In genomic region chr12:120849765-120850164, GRCh38 we compare ENCODE assay signal across 9 cellular contexts. TPM values are rescaled to one million over a fixed set of nuclear protein-coding genes. Genes with fewer than 3 reads are reported as not detected.
A peak's percentile ranks its signal among the peaks of the same experiment; 100 is the strongest.
DNase-seq lines count a peak whose midpoint lies in the region; ATAC-seq, FAIRE-seq and TF ChIP-seq lines count a peak whose summit lies in the region.
"Had no signal": no experiment of that assay in that cellular context is flagged by ENCODE, and none has a peak within 500 bp of the region (broad histone marks: within the 10 kb centered on the region; RNA-seq: fewer than 3 reads in every experiment).

No MANE protein-coding gene starts in this region.

- peaks cover 18% of the 10 kb centered on the region for H3K4me1 Mint-ChIP-seq in WTC11

- CTCF ChIA-PET in HepG2 (lab: Yijun Ruan, JAX; ENCODE audit: low intra/inter-chr PET ratio, low total read pairs) (no interaction called here), WTC11 (lab: Charles Lee) (interaction anchor here (0.7 kb wide), 1 partner anchor 41 kb away, joined by 4 read pairs; no protein-coding TSS in a partner anchor)

- TF ChIP-seq RAD21 in HepG2 (CRISPR knock-in tag; IDR thresholded peaks at IDR 0.05) = no peak

- H3K4me1 ChIP-seq in cardiac muscle cell (ENCODE audit: low read depth) (peaks cover 53% of the 10 kb centered on the region), HepG2 (ENCODE audit: insufficient read depth, low read length) (0 out of 2 replicates have a peak, but pooled peaks cover 16% of the 10 kb centered on the region)
- H3K4me1 ChIP-seq: neural progenitor cell had no signal

- H3K4me3 ChIP-seq in cardiac muscle cell (no peak overlapping the region), brain microvascular endothelial cell (ENCODE audit: low read depth, low read length) (no peak overlapping the region), HepG2 (replicated peaks in 1 of 3; ENCODE audit: insufficient read depth in 1 of 3, low read depth in 2 of 3, low read length in 3 of 3) (no peak overlapping the region)
- H3K4me3 ChIP-seq: neural progenitor cell had no signal

- DNase-seq in cardiac muscle cell (ENCODE audit: low read depth in 1 of 2, low spot score in 1 of 2) = peak in 1 of 2 donors; percentile 59
- no peak for DNase-seq in Right ventricle myocardium inferior (ENCODE audit: missing footprints)
- peak; percentile 71 for DNase-seq in brain microvascular endothelial cell
- peak; percentile 9 for DNase-seq in HepG2 (ENCODE audit: low spot score)
- no peak for DNase-seq in SW480 (ENCODE audit: low spot score)
- no peak for DNase-seq in UCSD-AML1 (lab: John Stamatoyannopoulos, UW; ENCODE audit: unreplicated experiment)
- no peak for DNase-seq in WTC11 (ENCODE audit: low spot score)

- H3K36me3 ChIP-seq in cardiac muscle cell = no peaks in the 10 kb centered on the region
- no peaks in the 10 kb centered on the region for H3K36me3 ChIP-seq in brain microvascular endothelial cell (replicated peaks)
- H3K36me3 ChIP-seq in HepG2 (replicated peaks in 1 of 2; ENCODE audit: control insufficient read depth in 1 of 2, insufficient read depth in 2 of 2, low read length in 2 of 2) = peaks cover 0 to 5% of the 10 kb centered on the region in 2 experiments; a peak in 1 of 5 replicates
- H3K36me3 ChIP-seq: neural progenitor cell had no signal

- BruUV-seq in HepG2 (replicated peaks; lab: Mats Ljungman, UMichigan) = no TSS peak

- intact Hi-C loops in Right ventricle myocardium inferior (cut with DNase I) (no loop called here), HepG2 (cut with micrococcal nuclease; ENCODE audit: unreplicated experiment) (no loop called here)

- H3K4me3 Mint-ChIP-seq in WTC11 = no peak overlapping the region
- H3K4me3 Mint-ChIP-seq: neural progenitor cell had no signal

- H3K27ac ChIP-seq in cardiac muscle cell (peak overlapping the region; percentile 96), brain microvascular endothelial cell (no peak overlapping the region), HepG2 (ENCODE audit: extremely low read length, insufficient read depth, low read length) (no peak overlapping the region)
- H3K27ac ChIP-seq: neural progenitor cell had no signal

- peaks cover 11% of the 10 kb centered on the region for H3K79me2 ChIP-seq in HepG2 (ENCODE audit: insufficient read depth, low read length)

- no peak for TF ChIP-seq POLR2A in HepG2 (IDR thresholded peaks at IDR 0.05; ENCODE audit: insufficient read depth in 1 of 2, low read depth in 2 of 2, low read length in 2 of 2)

- no peak for FAIRE-seq in HepG2 (lab: Jason Lieb, UNC)

- WGBS in HepG2 (ENCODE audit: low lambda C conversion rate) = 90% methylated on average over 2 of the region's 2 CpGs

- TF ChIP-seq EP300 in HepG2 (IDR thresholded peaks at IDR 0.05; ENCODE audit: low read depth in 2 of 2, low read length in 2 of 2) (no peak), HepG2 (CRISPR knock-in tag; IDR thresholded peaks at IDR 0.05; ENCODE audit: borderline replicate concordance) (no peak)

- H3K27me3 Mint-ChIP-seq in WTC11 (ENCODE audit: low read depth) = no peaks in the 10 kb centered on the region

- no peaks in the 10 kb centered on the region for H3K9me3 Mint-ChIP-seq in WTC11
- H3K9me3 Mint-ChIP-seq: neural progenitor cell had no signal

- in situ Hi-C loops in brain microvascular endothelial cell (cut with HindIII; ENCODE audit: low pct_ligation_motif_present, low sequenced_read_pairs) = no loop called here
- in situ Hi-C loops in HepG2 (cut with HindIII; ENCODE audit: extremely low pct_ligation_motif_present, low pct_unique_long_range_greater_than_20kb) = no loop called here

- H2AFZ ChIP-seq in HepG2 (ENCODE audit: low read length) = no peak overlapping the region
- H2AFZ ChIP-seq: neural progenitor cell had no signal

- H3K9me3 ChIP-seq in cardiac muscle cell (ENCODE audit: low read depth) = no peaks in the 10 kb centered on the region
- no peaks in the 10 kb centered on the region for H3K9me3 ChIP-seq in HepG2 (ENCODE audit: low read length)

- ATAC-seq in Right ventricle myocardium inferior (no peak), HepG2 (peak; percentile 35; the same call in 1 of the 3 replicates), WTC11 (no peak), HG02678 (IDR thresholded peaks at IDR 0.05; ENCODE audit: unreplicated experiment) (no peak)

- no peaks in the 10 kb centered on the region for H3K27me3 ChIP-seq in cardiac muscle cell
- H3K27me3 ChIP-seq in brain microvascular endothelial cell (replicated peaks) = no peaks in the 10 kb centered on the region
- no peaks in the 10 kb centered on the region for H3K27me3 ChIP-seq in HepG2 (ENCODE audit: control insufficient read depth in 1 of 2, insufficient read depth in 2 of 2, low read length in 2 of 2)
- H3K27me3 ChIP-seq: neural progenitor cell had no signal

- H3K27ac Mint-ChIP-seq in WTC11 = no peak overlapping the region; the same call in 1 of the 2 replicates
- H3K27ac Mint-ChIP-seq: neural progenitor cell had no signal

- POLR2A ChIA-PET in HepG2 (lab: Yijun Ruan, JAX) = no interaction called here
- POLR2A ChIA-PET in WTC11 (lab: Charles Lee) = interaction anchor here (0.6 kb wide), 1 partner anchor 104 kb away, joined by 4 read pairs; no protein-coding TSS in a partner anchor

- H3K4me2 ChIP-seq in HepG2 (ENCODE audit: low read depth, low read length) = no peak overlapping the region
- H3K4me2 ChIP-seq: neural progenitor cell had no signal

- H4K20me1 ChIP-seq in HepG2 (ENCODE audit: insufficient read depth, low read length) = peaks cover under 1% of the 10 kb centered on the region; the same call in 1 of the 2 replicates

- TF ChIP-seq CTCF in cardiac muscle cell (IDR thresholded peaks at IDR 0.05; ENCODE audit: low read depth, low read length) (no peak), brain microvascular endothelial cell (IDR thresholded peaks at IDR 0.05; ENCODE audit: low read depth, low read length, missing control alignments) (peak; percentile 15), HepG2 (CRISPR knock-in tag; IDR thresholded peaks at IDR 0.05) (no peak), WTC11 (IDR thresholded peaks at IDR 0.05) (no peak)

- no peaks in the 10 kb centered on the region for H3K36me3 Mint-ChIP-seq in WTC11
- H3K36me3 Mint-ChIP-seq: neural progenitor cell had no signal

- no peak overlapping the region for H3K9ac ChIP-seq in HepG2 (ENCODE audit: insufficient read depth, low read depth, low read length)
- H3K9ac ChIP-seq: neural progenitor cell had no signal

TF ChIP-seq in HepG2, 621 proteins besides CTCF, POLR2A, EP300 and RAD21 (continues in another document):
- TF ChIP-seq KLF16 (CRISPR knock-in tag; IDR thresholded peaks at IDR 0.05) (no peak), NR0B2 (CRISPR knock-in tag; IDR thresholded peaks at IDR 0.05) (no peak)

RNA-seq across cellular contexts. Expression of gene SPPL3, which starts 54.4 kb away (rescaled TPM):
- 23.2 and 26.9 TPM in 2 replicates for total RNA-seq in cardiac muscle cell
- polyA plus RNA-seq in cardiac muscle cell = 111 and 121 TPM in 2 replicates
- 30.4 TPM for total RNA-seq in Right ventricle myocardium inferior
- 6.6 and 9.1 TPM in 2 replicates for total RNA-seq in HepG2 (2016; rRNA removed; fragmentation: Illumina TruSeq; extraction: Trizol)
- total RNA-seq in HepG2 (2016; cell fraction: cytosol; rRNA removed; fragmentation: Illumina TruSeq; extraction: Trizol; ENCODE audit: low read depth) = 16.1 and 16.2 TPM in 2 replicates
- 5.8 and 9.4 TPM in 2 replicates for total RNA-seq in HepG2 (2016; cell fraction: insoluble cytoplasmic fraction; rRNA removed; fragmentation: Illumina TruSeq; extraction: Trizol)
- 9.0 and 12.3 TPM in 2 replicates for total RNA-seq in HepG2 (2016; cell fraction: membrane; rRNA removed; fragmentation: Illumina TruSeq; extraction: Trizol)
- 11.6 and 15.6 TPM in 2 replicates for total RNA-seq in HepG2 (2016; cell fraction: nucleus; rRNA removed; fragmentation: Illumina TruSeq; extraction: Trizol)
- polyA plus RNA-seq in HepG2 (2011; rRNA removed) = 8.9 and 10.8 TPM in 2 replicates
- polyA plus RNA-seq in HepG2 (2011; cell fraction: cytosol; rRNA removed) = 9.6 and 10.2 TPM in 2 replicates
- polyA plus RNA-seq in HepG2 (2011; cell fraction: nucleus; rRNA removed) = 8.3 and 9.2 TPM in 2 replicates
- 15.1 and 20.8 TPM in 2 replicates for polyA plus RNA-seq in HepG2 (2012)
- polyA plus RNA-seq in HepG2 (2016; cell fraction: cytosol; fragmentation: Illumina TruSeq; extraction: Trizol; ENCODE audit: low read depth) = 10.5 and 11.9 TPM in 2 replicates
- 20.3 and 26.4 TPM in 2 replicates for polyA plus RNA-seq in HepG2 (2016; cell fraction: insoluble cytoplasmic fraction; fragmentation: Illumina TruSeq; extraction: Trizol; ENCODE audit: low read depth)
- polyA plus RNA-seq in HepG2 (2016; cell fraction: membrane; fragmentation: Illumina TruSeq; extraction: Trizol; ENCODE audit: low read depth) = 27.5 and 28.3 TPM in 2 replicates
- 33.3 and 34.0 TPM in 2 replicates for polyA plus RNA-seq in HepG2 (2016; cell fraction: nucleus; fragmentation: Illumina TruSeq; extraction: Trizol; ENCODE audit: insufficient read depth, low read depth)
- 42.1 and 63.4 TPM in 2 replicates for polyA minus RNA-seq in HepG2 (2011; rRNA and poly(A)+ RNA removed; ENCODE audit: low replicate concordance)
- 18.7 and 19.3 TPM in 2 replicates for polyA minus RNA-seq in HepG2 (2011; cell fraction: cytosol; rRNA and poly(A)+ RNA removed)
- polyA minus RNA-seq in HepG2 (2011; cell fraction: nucleus; rRNA and poly(A)+ RNA removed) = 14.2 and 16.1 TPM in 2 replicates
- total RNA-seq in WTC11 (2021) = 32.5 to 35.5 TPM (median 33.8 TPM) in 3 replicates

Comparison
In these comparisons a context has a peak if more than half of its experiments do, and no peak if none do; other contexts are left out.
1. DNase-seq: peak in brain microvascular endothelial cell (single experiment) and HepG2 (single experiment); none in Right ventricle myocardium inferior (single experiment), SW480 (single experiment), UCSD-AML1 (single experiment) and WTC11 (single experiment).